In genomic region chr6:102885165-102885564, GRCh38 we compare ENCODE assay signal across 32 cellular contexts.
"Had no signal": no experiment of that assay in that cellular context is flagged by ENCODE, and none has a peak within 500 bp of the region (broad histone marks: within the 10 kb centered on the region; RNA-seq: fewer than 3 reads in every experiment).

No MANE protein-coding gene starts in this region.

- H3K36me3 ChIP-seq: ascending aorta, cardiac muscle cell, WERI-Rb-1 had no signal

- H3K9me3 ChIP-seq: ascending aorta had no signal

- H3K4me1 ChIP-seq: ascending aorta had no signal

- H3K27ac ChIP-seq: ascending aorta, cardiac muscle cell, WERI-Rb-1 had no signal

- DNase-seq: activated CD4-positive, alpha-beta memory T cell treated with anti-CD3 and anti-CD28 coated beads, Interleukin-2, amount 10 ng/mL, durations not matched to agents 7 days and 5 days; activated CD4-positive, alpha-beta T cell treated with anti-CD3 and anti-CD28 coated beads for 1 hour; activated CD4-positive, alpha-beta T cell treated with anti-CD3 and anti-CD28 coated beads for 36 hours; activated CD4-positive, alpha-beta T cell treated with anti-CD3 and anti-CD28 coated beads for 48 hours; activated CD4-positive, alpha-beta T cell treated with anti-CD3 and anti-CD28 coated beads, Interleukin-2, amount 10 ng/mL, durations not matched to agents 7 days and 5 days; activated CD4-positive, alpha-beta T cell treated with anti-CD3 and anti-CD28 coated beads, Interleukin-2, amount 50 U/mL, for 48 hours; activated CD4-positive, CD25-positive, alpha-beta regulatory T cell; activated CD8-positive, alpha-beta memory T cell treated with anti-CD3 and anti-CD28 coated beads for 24 hours; activated CD8-positive, alpha-beta memory T cell treated with anti-CD3 and anti-CD28 coated beads, Interleukin-2, amount 10 ng/mL, durations not matched to agents 7 days and 5 days; activated CD8-positive, alpha-beta memory T cell treated with anti-CD3 and anti-CD28 coated beads, Interleukin-2, amount 50 U/mL, for 48 hours; activated CD8-positive, alpha-beta T cell treated with anti-CD3 and anti-CD28 coated beads, Interleukin-2, amount 10 ng/mL, durations not matched to agents 7 days and 5 days; activated effector memory CD4-positive, alpha-beta T cell treated with Interleukin-2 at 50 U/mL for 16 hours; activated gamma-delta T cell; activated naive CD4-positive, alpha-beta T cell treated with anti-CD3 and anti-CD28 coated beads, Interleukin-2, amount 10 ng/mL, durations not matched to agents 7 days and 5 days; activated naive CD4-positive, alpha-beta T cell treated with Interleukin-2 at 50 U/mL for 16 hours; activated naive CD8-positive, alpha-beta T cell treated with anti-CD3 and anti-CD28 coated beads, Interleukin-2, amount 10 ng/mL, durations not matched to agents 7 days and 5 days; activated naive CD8-positive, alpha-beta T cell treated with anti-CD3 and anti-CD28 coated beads, Interleukin-2, amount 50 U/mL, for 24 hours; activated T-cell treated with anti-CD3 and anti-CD28 coated beads, Interleukin-2, amount 50 U/mL, for 24 hours; activated T-cell treated with anti-CD3 and anti-CD28 coated beads, Interleukin-2, amount 50 U/mL, for 48 hours; amygdala; anterior cingulate cortex; caudate nucleus; cerebellar nuclear complex; T-helper 1 cell; T-helper 2 cell; T-helper 9 cell; WERI-Rb-1 had no signal

- ATAC-seq: activated CD4-positive, alpha-beta T cell treated with anti-CD3 and anti-CD28 coated beads for 36 hours; activated CD4-positive, CD25-positive, alpha-beta regulatory T cell treated with anti-CD3 and anti-CD28 coated beads, Interleukin-2, amount 50 U/mL, for 24 hours; activated CD8-positive, alpha-beta memory T cell treated with anti-CD3 and anti-CD28 coated beads, Interleukin-2, amount 10 ng/mL, durations not matched to agents 7 days and 5 days; activated CD8-positive, alpha-beta T cell treated with anti-CD3 and anti-CD28 coated beads, Interleukin-2, amount 10 ng/mL, durations not matched to agents 7 days and 5 days; activated naive CD8-positive, alpha-beta T cell treated with anti-CD3 and anti-CD28 coated beads, Interleukin-2, amount 50 U/mL, for 24 hours; WTC11 had no signal

- H3K27me3 ChIP-seq: ascending aorta, cardiac muscle cell had no signal

- H3K4me3 ChIP-seq: ascending aorta, cardiac muscle cell had no signal

- FAIRE-seq: bronchial epithelial cell had no signal
